Comparison of ENCODE assay signal across 8 cellular contexts in genomic region chr5:96336351-96336985, GRCh38.
A peak's percentile ranks its signal among the peaks of the same experiment; 100 is the strongest.
DNase-seq lines count a peak whose midpoint lies in the region; ATAC-seq and TF ChIP-seq lines count a peak whose summit lies in the region.

No MANE protein-coding gene starts in this region.

- WGBS in mesendoderm (ENCODE audit: extremely low coverage, insufficient coverage, low lambda C conversion rate), result no CpG with 5 or more reads among the region's 6 CpGs

- H3K4me3 ChIP-seq in endocrine pancreas (ENCODE audit: control insufficient read depth, insufficient read depth, low read length) (peak overlapping the region; percentile 54), mesendoderm (ENCODE audit: low read length) (no peak overlapping the region)

- H4K8ac ChIP-seq in mesendoderm (ENCODE audit: low read depth, low read length), result no peak overlapping the region

- no peaks in the 10 kb centered on the region for H3K79me1 ChIP-seq in mesendoderm (ENCODE audit: low read length)

- H3K4me1 ChIP-seq in endocrine pancreas (ENCODE audit: control insufficient read depth, insufficient read depth, low read length) (peaks cover 12% of the 10 kb centered on the region), mesendoderm (ENCODE audit: control insufficient read depth, low read depth, low read length) (no peaks in the 10 kb centered on the region)

- no peak overlapping the region for H3K56ac ChIP-seq in mesendoderm (ENCODE audit: low read length)

- no peak overlapping the region for H3K4ac ChIP-seq in mesendoderm (ENCODE audit: low read depth, low read length)

- peak overlapping the region; percentile 23 for H2BK15ac ChIP-seq in mesendoderm (replicated peaks; ENCODE audit: low read depth)

- no peak overlapping the region for H3K9ac ChIP-seq in endocrine pancreas (ENCODE audit: control insufficient read depth, insufficient read depth, low read length)
- peak overlapping the region; percentile 37 for H3K9ac ChIP-seq in mesendoderm (ENCODE audit: low read length)

- DNase-seq in ACHN (peak; percentile 75), GM13977 (ENCODE audit: low spot score) (peak; percentile 31), NCI-H2227 treated with DMSO at 0.1 percent for 48 hours (lab: John Stamatoyannopoulos, UW) (peak; percentile 46), mesendoderm (peak; percentile 89)
- peak; percentile 17 to 44 for DNase-seq in activated CD4-positive, alpha-beta T cell treated with anti-CD3 and anti-CD28 coated beads for 24 hours (ENCODE audit: low read depth in 2 of 2)
- peak; percentile 11 to 27 for DNase-seq in stimulated activated CD8-positive, alpha-beta memory T cell treated with anti-CD3 and anti-CD28 coated beads, Interleukin-4, amount 100 ng/mL, for 1 hour (ENCODE audit: low read depth in 2 of 2, low spot score in 1 of 2)

- H3K4me2 ChIP-seq in mesendoderm (ENCODE audit: low read length), result no peak overlapping the region

- in situ Hi-C loops in ACHN (cut with HindIII; ENCODE audit: low pct_ligation_motif_present, low pct_unique_long_range_greater_than_20kb, low sequenced_read_pairs), result loop anchor here (25.0 kb wide), 2 partner anchors 249 to 474 kb away; no protein-coding TSS in a partner anchor
- in situ Hi-C loops in GM13977 (cut with MboI; ENCODE audit: low pct_unique_long_range_greater_than_20kb, low sequenced_read_pairs, unreplicated experiment), result loop anchor here (10.0 to 25.0 kb wide), 3 partner anchors 374 to 562 kb away; partner anchors contain the start of gene ELL2

- H3K27me3 ChIP-seq in endocrine pancreas (ENCODE audit: control insufficient read depth, insufficient read depth, low read length), result no peaks in the 10 kb centered on the region
- no peaks in the 10 kb centered on the region for H3K27me3 ChIP-seq in mesendoderm (ENCODE audit: insufficient read depth, low read length, poor library complexity)

- H2BK120ac ChIP-seq in mesendoderm (ENCODE audit: low read depth, low read length), result no peak overlapping the region

- H2AK5ac ChIP-seq in mesendoderm (ENCODE audit: low read length), result no peak overlapping the region

- H3K18ac ChIP-seq in mesendoderm (ENCODE audit: low read length), result no peak overlapping the region

- ATAC-seq in HG03039 (IDR thresholded peaks at IDR 0.05; ENCODE audit: unreplicated experiment), result peak; percentile 58

- H4K5ac ChIP-seq in mesendoderm (ENCODE audit: low read length), result no peak overlapping the region

- no peak overlapping the region for H2BK5ac ChIP-seq in mesendoderm (ENCODE audit: low read length)

- no peak overlapping the region for H3K23ac ChIP-seq in mesendoderm (ENCODE audit: low read length)

- H3K79me2 ChIP-seq in mesendoderm (ENCODE audit: control insufficient read depth, insufficient read depth, low read length), result no peaks in the 10 kb centered on the region

- H3K9me3 ChIP-seq in endocrine pancreas (ENCODE audit: control insufficient read depth, low read length), result no peaks in the 10 kb centered on the region

- H3K36me3 ChIP-seq in endocrine pancreas (ENCODE audit: control insufficient read depth, insufficient read depth, low read length) (no peaks in the 10 kb centered on the region), mesendoderm (ENCODE audit: control insufficient read depth, insufficient read depth, low read length) (no peaks in the 10 kb centered on the region)

- H3K27ac ChIP-seq in mesendoderm (ENCODE audit: low read depth, low read length), result no peak overlapping the region

- TF ChIP-seq CTCF in GM13977 (IDR thresholded peaks at IDR 0.05; ENCODE audit: extremely low read depth, insufficient read depth, missing control alignments), result peak; percentile 76

Comparison
In these comparisons a context has a peak if more than half of its experiments do, and no peak if none do; other contexts are left out.
1. DNase-seq: peak in every context shown above with its lines; median percentile 89 in mesendoderm; 75 in ACHN; 46 in NCI-H2227 treated with DMSO at 0.1 percent for 48 hours; 31 in GM13977; 30 in activated CD4-positive, alpha-beta T cell treated with anti-CD3 and anti-CD28 coated beads for 24 hours; 19 in stimulated activated CD8-positive, alpha-beta memory T cell treated with anti-CD3 and anti-CD28 coated beads, Interleukin-4, amount 100 ng/mL, for 1 hour.